ENCODE assay signal across 8 cellular contexts in the genomic region with DNA sequence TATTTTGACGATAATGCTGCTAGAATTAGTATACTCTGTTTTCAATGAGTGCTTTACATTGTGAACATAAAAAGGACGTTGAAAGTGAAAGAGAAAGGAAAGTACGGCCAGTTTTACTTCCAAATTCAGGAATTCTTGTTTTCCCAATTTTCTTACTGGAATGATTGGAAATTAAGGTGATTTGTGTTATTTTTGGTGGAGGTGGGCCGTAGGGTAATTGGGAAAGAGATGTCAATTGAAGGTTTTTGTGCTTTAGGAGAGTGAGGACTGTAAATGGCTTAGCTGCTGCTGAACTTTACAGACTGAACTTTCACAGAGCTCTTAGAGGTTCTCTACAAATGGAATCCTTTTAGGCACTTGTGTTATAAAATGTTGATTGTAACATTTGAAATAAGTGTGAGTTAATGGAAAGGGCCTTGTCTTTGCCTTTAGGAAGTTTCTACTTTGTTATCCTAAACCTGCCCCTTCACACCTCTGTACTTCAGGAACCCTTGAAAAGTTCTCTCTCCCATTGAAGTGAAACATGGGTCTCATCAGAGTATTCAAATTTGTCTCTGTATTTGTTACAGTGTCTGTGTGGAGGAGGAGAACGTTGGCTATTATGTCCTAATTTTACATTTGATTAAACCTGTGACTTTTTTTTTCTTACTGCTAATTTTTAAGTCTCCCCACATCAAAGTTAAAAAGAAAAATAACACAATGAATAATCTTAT.
DNase-seq lines count a peak whose midpoint lies in the region; ATAC-seq and TF ChIP-seq lines count a peak whose summit lies in the region.

No MANE protein-coding gene starts in this region.

- H3K9ac ChIP-seq in HUES48 (ENCODE audit: low read depth, low read length): no peak overlapping the region

- TF ChIP-seq CTCF in AG04449 (IDR thresholded peaks at IDR 0.05; ENCODE audit: insufficient read depth, low read length, missing control alignments) (no peak), cardiac fibroblast (IDR thresholded peaks at IDR 0.05; ENCODE audit: low read depth, low read length) (no peak), mucosa of descending colon (IDR thresholded peaks at IDR 0.05) (no peak)

- CTCF ChIA-PET in AG04449 (lab: Yijun Ruan, JAX): interaction anchor here (0.8 to 4.6 kb wide), 17 partner anchors 9 to 467 kb away, joined by 3 to 52 read pairs (median 3); no protein-coding TSS in a partner anchor

- peak overlapping the region; percentile 74 for H3K27ac ChIP-seq in HUES48 (ENCODE audit: low read depth, low read length)

- H3K9me3 ChIP-seq in HUES48 (ENCODE audit: control insufficient read depth, insufficient read depth, low read length) (no peaks in the 10 kb centered on the region), mucosa of descending colon (no peaks in the 10 kb centered on the region)

- POLR2A ChIA-PET in AG04449 (lab: Yijun Ruan, JAX): no interaction called here

- no peak for DNase-seq in AG04449 (ENCODE audit: low read depth, low spot score)
- peak in 1 of 2 donors; percentile 45 for DNase-seq in cardiac fibroblast (ENCODE audit: low read depth in 2 of 2)
- no peak for DNase-seq in mucosa of descending colon
- DNase-seq in occipital lobe (lab: John Stamatoyannopoulos, UW): no peak
- no peak for DNase-seq in NCI-H345 treated with DMSO at 0.1 percent for 48 hours (lab: John Stamatoyannopoulos, UW; ENCODE audit: unreplicated experiment)
- DNase-seq in NCI-H82 (lab: John Stamatoyannopoulos, UW): no peak

- no peaks in the 10 kb centered on the region for H3K27me3 ChIP-seq in HUES48 (ENCODE audit: control insufficient read depth, insufficient read depth, low read length)

- intact Hi-C loops in mucosa of descending colon (cut with DNase I, micrococcal nuclease): loop anchor here in 1 of 2 donors (10.0 kb wide), 1 partner anchor 151 kb away; no protein-coding TSS in a partner anchor

- H3K4me3 ChIP-seq in AG04449 (ENCODE audit: low read depth, low read length) (peak overlapping the region; percentile 44), HUES48 (ENCODE audit: low read depth, low read length) (no peak overlapping the region), cardiac fibroblast (replicated peaks in 1 of 2; ENCODE audit: low read depth in 2 of 2, low read length in 2 of 2) (peak overlapping the region; percentile 32 to 54), mucosa of descending colon (no peak overlapping the region)

- peaks cover 56% of the 10 kb centered on the region for H3K4me1 ChIP-seq in HUES48 (ENCODE audit: control insufficient read depth, insufficient read depth, low read length)
- H3K4me1 ChIP-seq in mucosa of descending colon (ENCODE audit: low read depth): peaks cover 17% of the 10 kb centered on the region

- H3K36me3 ChIP-seq in HUES48 (ENCODE audit: control insufficient read depth, insufficient read depth, low read length) (no peaks in the 10 kb centered on the region), mucosa of descending colon (ENCODE audit: low read depth) (no peaks in the 10 kb centered on the region)

- peak; percentile 54 for ATAC-seq in mucosa of descending colon
- no peak for ATAC-seq in GM21447 (IDR thresholded peaks at IDR 0.05; ENCODE audit: unreplicated experiment)

Comparison
In these comparisons a context has a peak if more than half of its experiments do, and no peak if none do; other contexts are left out.
1. H3K4me3 ChIP-seq: peak in AG04449 (single experiment) and cardiac fibroblast (2 of 2); none in HUES48 (single experiment) and mucosa of descending colon (single experiment).